Comparison of ENCODE assay signal across 15 cellular contexts in the genomic region with DNA sequence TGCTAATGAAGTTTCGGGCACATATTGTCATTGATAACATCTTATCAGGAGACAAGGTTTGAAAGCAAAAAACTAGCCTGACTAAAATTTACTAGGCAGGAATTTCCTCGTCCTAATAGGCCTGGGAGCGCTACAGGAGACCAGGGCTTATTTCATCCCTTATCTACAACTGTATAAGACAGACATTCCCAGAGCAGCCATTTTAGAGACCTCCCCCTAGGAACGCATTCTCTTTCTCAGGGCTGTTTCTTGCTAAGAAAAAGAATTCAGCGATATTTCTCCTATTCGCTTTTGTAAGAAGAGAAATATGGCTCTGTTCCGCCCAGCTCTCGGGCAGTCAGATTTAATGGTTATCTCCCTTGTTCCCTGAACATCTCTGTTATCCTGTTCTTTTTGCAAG. TPM values are rescaled to one million over a fixed set of nuclear protein-coding genes. Genes with fewer than 3 reads are reported as not detected.
"Had no signal": no experiment of that assay in that cellular context is flagged by ENCODE, and none has a peak within 500 bp of the region (broad histone marks: within the 10 kb centered on the region; RNA-seq: fewer than 3 reads in every experiment).

No MANE protein-coding gene starts in this region.

RNA-seq across cellular contexts. Expression of a gene that starts 15.9 kb away (rescaled TPM):
- total RNA-seq: stomach, subcutaneous adipose tissue, suprapubic skin, temporal lobe, testis, thoracic aorta, thyroid gland, tibial nerve, transverse colon, upper lobe of left lung, upper lobe of right lung, ureter, urinary bladder, uterus, vagina had no signal
- polyA plus RNA-seq: stomach, urinary bladder had no signal

RNA-seq across cellular contexts. Expression of a gene that starts 34.7 kb away (rescaled TPM):
- total RNA-seq: stomach, subcutaneous adipose tissue, suprapubic skin, temporal lobe, testis, thoracic aorta, thyroid gland, tibial nerve, transverse colon, upper lobe of left lung, upper lobe of right lung, ureter, urinary bladder, uterus, vagina had no signal
- polyA plus RNA-seq: urinary bladder had no signal

RNA-seq across cellular contexts. Expression of a gene that starts 52.7 kb away (rescaled TPM):
- total RNA-seq: subcutaneous adipose tissue, temporal lobe, thoracic aorta, tibial nerve, transverse colon, uterus had no signal
- polyA plus RNA-seq: urinary bladder had no signal

RNA-seq across cellular contexts. Expression of a gene that starts 57.9 kb away (rescaled TPM):
- total RNA-seq: stomach, thyroid gland, tibial nerve, transverse colon, upper lobe of left lung, upper lobe of right lung, ureter, urinary bladder, uterus had no signal
- polyA plus RNA-seq: urinary bladder had no signal
